In genomic region chr1:52702886-52703787, GRCh38 we compare ENCODE assay signal across 1 cellular context.
A peak's percentile ranks its signal among the peaks of the same experiment; 100 is the strongest.
TF ChIP-seq lines count a peak whose summit lies in the region.

No MANE protein-coding gene starts in this region.

TF ChIP-seq in HepG2, 621 proteins besides CTCF, POLR2A, EP300 and RAD21 (continued from another document and continues in another):
- TF ChIP-seq MAFK (conservative IDR thresholded peaks at IDR 0.05 in 1 of 2, IDR thresholded peaks at IDR 0.05 in 1 of 2; ENCODE audit: low read length in 2 of 2) (no peak), ZNF766 (CRISPR knock-in tag; IDR thresholded peaks at IDR 0.05; ENCODE audit: borderline replicate concordance) (0 out of 2 replicates have a peak, but pooled peaks have one; percentile 43), KMT2B (CRISPR knock-in tag; IDR thresholded peaks at IDR 0.05) (peak; percentile 81), ZBTB3 (CRISPR knock-in tag; IDR thresholded peaks at IDR 0.05; ENCODE audit: borderline replicate concordance, low read depth) (no peak), NCOA1 (CRISPR knock-in tag; IDR thresholded peaks at IDR 0.05) (peak; percentile 76; the same call in 1 of the 2 replicates), BCL3 (CRISPR knock-in tag; IDR thresholded peaks at IDR 0.05) (peak; percentile 96), ZNF232 (CRISPR knock-in tag; IDR thresholded peaks at IDR 0.05; ENCODE audit: borderline replicate concordance) (peak; percentile 82), RXRA (CRISPR knock-in tag; IDR thresholded peaks at IDR 0.05) (peak; percentile 71), GRHL1 (CRISPR knock-in tag; conservative IDR thresholded peaks at IDR 0.05) (no peak), SP5 (CRISPR knock-in tag; IDR thresholded peaks at IDR 0.05; ENCODE audit: borderline replicate concordance, low read depth) (no peak), ATRX (CRISPR knock-in tag; IDR thresholded peaks at IDR 0.05; ENCODE audit: borderline replicate concordance) (no peak), SP1 (IDR thresholded peaks at IDR 0.05) (no peak), SP1 (CRISPR knock-in tag; IDR thresholded peaks at IDR 0.05) (peak; percentile 30), ZMYM2 (CRISPR knock-in tag; IDR thresholded peaks at IDR 0.05) (peak; percentile 82), PRMT3 (CRISPR knock-in tag; IDR thresholded peaks at IDR 0.05; ENCODE audit: borderline replicate concordance, low read depth) (0 out of 2 replicates have a peak, but pooled peaks have one; percentile 37), ASH2L (IDR thresholded peaks at IDR 0.05; ENCODE audit: insufficient read length, low read depth, low read length) (peak; percentile 80), SIN3A (IDR thresholded peaks at IDR 0.05; ENCODE audit: borderline replicate concordance, low read depth, low read length) (peak; percentile 53; the same call in 1 of the 2 replicates), PCBP1 (IDR thresholded peaks at IDR 0.05; ENCODE audit: borderline replicate concordance, low read depth, low read length) (no peak), NR2F6 (IDR thresholded peaks at IDR 0.05) (no peak), NR2F6 (CRISPR knock-in tag; IDR thresholded peaks at IDR 0.05) (peak; percentile 43; the same call in 1 of the 2 replicates), ZFYVE20 (CRISPR knock-in tag; IDR thresholded peaks at IDR 0.05; ENCODE audit: borderline replicate concordance, low read depth) (0 out of 2 replicates have a peak, but pooled peaks have one; percentile 76), JUN (CRISPR knock-in tag; IDR thresholded peaks at IDR 0.05) (peak; percentile 86), HBP1 (CRISPR knock-in tag; IDR thresholded peaks at IDR 0.05; ENCODE audit: low read depth) (peak; percentile 88; the same call in 1 of the 2 replicates), ARID5B (CRISPR knock-in tag; IDR thresholded peaks at IDR 0.05) (peak; percentile 79), DZIP1 (CRISPR knock-in tag; IDR thresholded peaks at IDR 0.05) (0 out of 2 replicates have a peak, but pooled peaks have one; percentile 18), DRAP1 (CRISPR knock-in tag; IDR thresholded peaks at IDR 0.05) (0 out of 2 replicates have a peak, but pooled peaks have one; percentile 24), ZSCAN21 (CRISPR knock-in tag; IDR thresholded peaks at IDR 0.05; ENCODE audit: borderline replicate concordance) (peak; percentile 80; the same call in 1 of the 2 replicates), ZNF430 (CRISPR knock-in tag; IDR thresholded peaks at IDR 0.05) (peak; percentile 97; the same call in 1 of the 2 replicates), ZNF275 (CRISPR knock-in tag; IDR thresholded peaks at IDR 0.05; ENCODE audit: borderline replicate concordance) (no peak; the same call in 1 of the 2 replicates), ZNF543 (CRISPR knock-in tag; IDR thresholded peaks at IDR 0.05) (0 out of 2 replicates have a peak, but pooled peaks have one; percentile 78), SPEN (CRISPR knock-in tag; IDR thresholded peaks at IDR 0.05; ENCODE audit: low read depth) (peak; percentile 75; the same call in 1 of the 2 replicates), ZFP36L1 (CRISPR knock-in tag; IDR thresholded peaks at IDR 0.05) (peak; percentile 98), ZNF746 (CRISPR knock-in tag; IDR thresholded peaks at IDR 0.05) (peak; percentile 76), ATF7 (IDR thresholded peaks at IDR 0.05) (peak; percentile 83), ATF7 (CRISPR knock-in tag; IDR thresholded peaks at IDR 0.05) (peak; percentile 95), ZNF773 (CRISPR knock-in tag; IDR thresholded peaks at IDR 0.05; ENCODE audit: borderline replicate concordance) (0 out of 2 replicates have a peak, but pooled peaks have one; percentile 59), PLSCR1 (CRISPR knock-in tag; IDR thresholded peaks at IDR 0.05; ENCODE audit: borderline replicate concordance) (no peak; the same call in 1 of the 2 replicates), RFXANK (CRISPR knock-in tag; IDR thresholded peaks at IDR 0.05) (0 out of 2 replicates have a peak, but pooled peaks have one; percentile 14), HNRNPUL1 (IDR thresholded peaks at IDR 0.05; ENCODE audit: low read depth, low read length) (no peak), KDM5B (CRISPR knock-in tag; IDR thresholded peaks at IDR 0.05; ENCODE audit: borderline replicate concordance) (peak; percentile 96), ZNF24 (IDR thresholded peaks at IDR 0.05) (no peak), ZBTB25 (CRISPR knock-in tag; IDR thresholded peaks at IDR 0.05) (peak; percentile 91), ATM (IDR thresholded peaks at IDR 0.05; ENCODE audit: borderline replicate concordance) (no peak), SRSF9 (IDR thresholded peaks at IDR 0.05; ENCODE audit: borderline replicate concordance, insufficient read depth, low read depth, low read length, poor library complexity, severe bottlenecking) (no peak), RBM39 (IDR thresholded peaks at IDR 0.05; ENCODE audit: low read depth, low read length, poor library complexity, severe bottlenecking) (peak; percentile 29), KMT2A (CRISPR knock-in tag; IDR thresholded peaks at IDR 0.05) (peak; percentile 71), HMGXB4 (CRISPR knock-in tag; IDR thresholded peaks at IDR 0.05; ENCODE audit: borderline replicate concordance in 1 of 2, low read depth in 1 of 2) (peak; percentile 57 to 70; a peak in 2 of 4 replicates), NFIC (IDR thresholded peaks at IDR 0.05; ENCODE audit: low read length) (no peak), PTBP1 (IDR thresholded peaks at IDR 0.05; ENCODE audit: low read depth, low read length, poor library complexity, severe bottlenecking) (no peak), NR2F1 (CRISPR knock-in tag; IDR thresholded peaks at IDR 0.05) (no peak)
